8 cellular contexts compared by ENCODE assay signal in genomic region chr4:183905593-183906485, GRCh38. TPM values are rescaled to one million over a fixed set of nuclear protein-coding genes. Genes with fewer than 3 reads are reported as not detected.
DNase-seq lines count a peak whose midpoint lies in the region; ATAC-seq and TF ChIP-seq lines count a peak whose summit lies in the region.

No MANE protein-coding gene starts in this region.

- peak in 1 of 2 experiments; percentile 39 for DNase-seq in Caco-2
- peak; percentile 9 for DNase-seq in M059J (ENCODE audit: low read depth)
- DNase-seq in adrenal gland: peak in 6 of 7 donors; percentile 26 to 65 (median 42)
- peak; percentile 63 for DNase-seq in left ventricle myocardium superior
- DNase-seq in HUDEP-2 (lab: John Stamatoyannopoulos, UW; ENCODE audit: unreplicated experiment in 76 of 76): no peak
- DNase-seq in central memory CD4-positive, alpha-beta T cell: no peak
- no peak for DNase-seq in posterior vena cava (ENCODE audit: low spot score)

- H3K4me1 ChIP-seq in Caco-2: no peaks in the 10 kb centered on the region
- H3K4me1 ChIP-seq in adrenal gland (replicated peaks in 1 of 2): peaks cover 5 to 17% of the 10 kb centered on the region in 2 donors
- no peaks in the 10 kb centered on the region for H3K4me1 ChIP-seq in parathyroid adenoma

- no peaks in the 10 kb centered on the region for H3K79me2 ChIP-seq in parathyroid adenoma

- H3K27ac Mint-ChIP-seq in Caco-2 (ENCODE audit: unreplicated experiment): no peak overlapping the region

- H3K9me3 Mint-ChIP-seq in Caco-2 (ENCODE audit: unreplicated experiment): no peaks in the 10 kb centered on the region

- no peaks in the 10 kb centered on the region for H3K27me3 ChIP-seq in Caco-2 (replicated peaks; ENCODE audit: control insufficient read depth, insufficient read depth, low read length)
- H3K27me3 ChIP-seq in adrenal gland: peaks cover 6% of the 10 kb centered on the region
- H3K27me3 ChIP-seq in parathyroid adenoma (ENCODE audit: control insufficient read depth, insufficient read depth, low read length): no peaks in the 10 kb centered on the region

- H3K9me3 ChIP-seq in Caco-2 (no peaks in the 10 kb centered on the region), adrenal gland (replicated peaks in 1 of 3) (no peaks in the 10 kb centered on the region), parathyroid adenoma (ENCODE audit: control insufficient read depth, low read length) (no peaks in the 10 kb centered on the region)

- intact Hi-C loops in Caco-2 (cut with micrococcal nuclease; ENCODE audit: unreplicated experiment) (no loop called here), adrenal gland (cut with DNase I) (no loop called here), left ventricle myocardium superior (cut with micrococcal nuclease) (loop anchor here (10.0 kb wide), 1 partner anchor 61 kb away; no protein-coding TSS in a partner anchor), posterior vena cava (cut with DNase I) (no loop called here)

- peak; percentile 72 for ATAC-seq in left ventricle myocardium superior

- H3K36me3 ChIP-seq in Caco-2 (ENCODE audit: control insufficient read depth, insufficient read depth, low read length): no peaks in the 10 kb centered on the region
- H3K36me3 ChIP-seq in adrenal gland (replicated peaks in 1 of 2): no peaks in the 10 kb centered on the region
- H3K36me3 ChIP-seq in parathyroid adenoma (ENCODE audit: control insufficient read depth, insufficient read depth, low read length): no peaks in the 10 kb centered on the region

- TF ChIP-seq CTCF in Caco-2 (IDR thresholded peaks at IDR 0.05; ENCODE audit: insufficient read depth in 1 of 2, low read depth in 1 of 2, low read length in 1 of 2, severe bottlenecking in 1 of 2, unreplicated experiment in 1 of 2): no peak
- no peak for TF ChIP-seq CTCF in adrenal gland (IDR thresholded peaks at IDR 0.05)
- no peak for TF ChIP-seq CTCF in parathyroid adenoma (IDR thresholded peaks at IDR 0.05)

- no TSS peak for BruUV-seq in Caco-2 (replicated peaks; lab: Mats Ljungman, UMichigan)

- H2AFZ ChIP-seq in parathyroid adenoma: peak overlapping the region; percentile 56

- peak overlapping the region; percentile 59 for H3K4me3 ChIP-seq in Caco-2 (ENCODE audit: low read depth, low read length)
- H3K4me3 ChIP-seq in adrenal gland: peak overlapping the region in 2 of 4 donors; percentile 71 to 74
- peak overlapping the region; percentile 17 for H3K4me3 ChIP-seq in parathyroid adenoma (ENCODE audit: low read depth, low read length)

- no peak overlapping the region for H3K9ac ChIP-seq in parathyroid adenoma

- CTCF ChIA-PET in Caco-2 (lab: Charles Lee): no interaction called here

- POLR2A ChIA-PET in Caco-2 (lab: Charles Lee): no interaction called here

- TF ChIP-seq POLR2A in adrenal gland (IDR thresholded peaks at IDR 0.05): no peak

- H3K4me1 Mint-ChIP-seq in Caco-2 (ENCODE audit: low read depth, unreplicated experiment): no peaks in the 10 kb centered on the region

- peak overlapping the region; percentile 79 for H3K4me3 Mint-ChIP-seq in Caco-2 (ENCODE audit: unreplicated experiment)

- no peaks in the 10 kb centered on the region for H3K36me3 Mint-ChIP-seq in Caco-2 (ENCODE audit: insufficient read depth, unreplicated experiment)

- WGBS in adrenal gland, 4 donors: 0 to 1% (median 0%) methylated on average over 6 to 93 of the region's 93 CpGs

- peak overlapping the region; percentile 86 for H3K4me2 ChIP-seq in parathyroid adenoma (ENCODE audit: low read length)

- H3K27me3 Mint-ChIP-seq in Caco-2 (ENCODE audit: insufficient read depth, unreplicated experiment): peaks cover 21% of the 10 kb centered on the region

- H3K27ac ChIP-seq in adrenal gland (peak overlapping the region in 3 of 5 donors; percentile 24 to 68 (median 45)), parathyroid adenoma (no peak overlapping the region)

RNA-seq across cellular contexts. Expression of gene STOX2, which starts 0.7 kb away (rescaled TPM):
- total RNA-seq in Caco-2 (2022) (1.8 and 2.1 TPM in 2 replicates), adrenal gland (10 to 100 TPM in 1 of 8 donors, 1 to 10 TPM in 7; 3.3 to 12.9 (median 5.2) TPM), left ventricle myocardium superior (10.6 TPM), posterior vena cava (1 to 10 TPM; 6.5 to 6.9 TPM)
- total RNA-seq in M059J (2014; rRNA removed; shearing (Covaris generic)): under 0.01 and 0.20 TPM in 2 replicates
- polyA plus RNA-seq in adrenal gland: 1 to 10 TPM; 1.1 to 6.6 (median 2.6) TPM

Comparison
In these comparisons a context has a peak if more than half of its experiments do, and no peak if none do; other contexts are left out.
1. DNase-seq: peak in M059J (single experiment), adrenal gland (6 of 7) and left ventricle myocardium superior (single experiment); none in HUDEP-2 (0 of 76), central memory CD4-positive, alpha-beta T cell (single experiment) and posterior vena cava (single experiment).